Comparison of ENCODE assay signal across 1 cellular context in genomic region chr7:130908345-130909160, GRCh38.
TF ChIP-seq lines count a peak whose summit lies in the region.

No MANE protein-coding gene starts in this region.

TF ChIP-seq in K562, 482 proteins besides CTCF, POLR2A, EP300 and RAD21 (continued from another document):
- TF ChIP-seq, protein P1, sequence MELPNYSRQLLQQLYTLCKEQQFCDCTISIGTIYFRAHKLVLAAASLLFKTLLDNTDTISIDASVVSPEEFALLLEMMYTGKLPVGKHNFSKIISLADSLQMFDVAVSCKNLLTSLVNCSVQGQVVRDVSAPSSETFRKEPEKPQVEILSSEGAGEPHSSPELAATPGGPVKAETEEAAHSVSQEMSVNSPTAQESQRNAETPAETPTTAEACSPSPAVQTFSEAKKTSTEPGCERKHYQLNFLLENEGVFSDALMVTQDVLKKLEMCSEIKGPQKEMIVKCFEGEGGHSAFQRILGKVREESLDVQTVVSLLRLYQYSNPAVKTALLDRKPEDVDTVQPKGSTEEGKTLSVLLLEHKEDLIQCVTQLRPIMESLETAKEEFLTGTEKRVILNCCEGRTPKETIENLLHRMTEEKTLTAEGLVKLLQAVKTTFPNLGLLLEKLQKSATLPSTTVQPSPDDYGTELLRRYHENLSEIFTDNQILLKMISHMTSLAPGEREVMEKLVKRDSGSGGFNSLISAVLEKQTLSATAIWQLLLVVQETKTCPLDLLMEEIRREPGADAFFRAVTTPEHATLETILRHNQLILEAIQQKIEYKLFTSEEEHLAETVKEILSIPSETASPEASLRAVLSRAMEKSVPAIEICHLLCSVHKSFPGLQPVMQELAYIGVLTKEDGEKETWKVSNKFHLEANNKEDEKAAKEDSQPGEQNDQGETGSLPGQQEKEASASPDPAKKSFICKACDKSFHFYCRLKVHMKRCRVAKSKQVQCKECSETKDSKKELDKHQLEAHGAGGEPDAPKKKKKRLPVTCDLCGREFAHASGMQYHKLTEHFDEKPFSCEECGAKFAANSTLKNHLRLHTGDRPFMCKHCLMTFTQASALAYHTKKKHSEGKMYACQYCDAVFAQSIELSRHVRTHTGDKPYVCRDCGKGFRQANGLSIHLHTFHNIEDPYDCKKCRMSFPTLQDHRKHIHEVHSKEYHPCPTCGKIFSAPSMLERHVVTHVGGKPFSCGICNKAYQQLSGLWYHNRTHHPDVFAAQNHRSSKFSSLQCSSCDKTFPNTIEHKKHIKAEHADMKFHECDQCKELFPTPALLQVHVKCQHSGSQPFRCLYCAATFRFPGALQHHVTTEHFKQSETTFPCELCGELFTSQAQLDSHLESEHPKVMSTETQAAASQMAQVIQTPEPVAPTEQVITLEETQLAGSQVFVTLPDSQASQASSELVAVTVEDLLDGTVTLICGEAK (IDR thresholded peaks at IDR 0.05), result no peak
- TF ChIP-seq, protein P1 (CRISPR knock-in tag; IDR thresholded peaks at IDR 0.05), result peak; percentile 16; the same call in 1 of the 2 replicates
- TF ChIP-seq VEZF1 (CRISPR knock-in tag; IDR thresholded peaks at IDR 0.05) (0 out of 2 replicates have a peak, but pooled peaks have one; percentile 10), ZNF316 (IDR thresholded peaks at IDR 0.05) (peak; percentile 99), MAFG (tag; conservative IDR thresholded peaks at IDR 0.05) (peak; percentile 97), CHD7 (IDR thresholded peaks at IDR 0.05; ENCODE audit: low read depth, low read length) (no peak), MAFF (IDR thresholded peaks at IDR 0.05; ENCODE audit: low read length) (peak; percentile 96), MAFK (IDR thresholded peaks at IDR 0.05; ENCODE audit: low read length) (peak; percentile 96), CEBPG (CRISPR knock-in tag; IDR thresholded peaks at IDR 0.05) (no peak), CEBPG (tag; conservative IDR thresholded peaks at IDR 0.05 in 1 of 2, IDR thresholded peaks at IDR 0.05 in 1 of 2) (no peak)
